In the genomic region with DNA sequence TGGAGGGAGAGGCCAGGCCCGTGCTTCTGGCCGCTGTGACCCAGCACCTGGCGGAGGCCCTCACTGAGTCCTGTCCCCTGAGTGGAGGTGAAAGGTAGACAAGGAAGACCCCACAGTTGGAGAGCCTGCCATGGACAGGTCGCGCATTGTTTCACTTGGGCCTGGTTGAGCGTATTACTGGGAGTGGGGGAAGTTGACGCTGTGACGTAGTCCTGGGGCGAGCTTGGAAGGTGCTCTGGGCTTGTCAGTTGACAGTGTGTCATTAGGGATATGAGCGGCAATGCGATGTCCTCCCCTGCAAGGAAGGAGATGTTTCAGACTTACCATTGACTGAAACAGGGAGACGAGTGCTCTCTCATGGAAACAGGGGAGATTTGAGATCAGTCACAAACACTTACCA, we compare ENCODE assay signal across 15 cellular contexts.
DNase-seq lines count a peak whose midpoint lies in the region; ATAC-seq and TF ChIP-seq lines count a peak whose summit lies in the region.
"Had no signal": no experiment of that assay in that cellular context is flagged by ENCODE, and none has a peak within 500 bp of the region (broad histone marks: within the 10 kb centered on the region; RNA-seq: fewer than 3 reads in every experiment).

No MANE protein-coding gene starts in this region.

- intact Hi-C loops in left lung (cut with DNase I): no loop called here

- no peaks in the 10 kb centered on the region for H3K36me3 Mint-ChIP-seq in stimulated activated memory B cell treated with anti-CD40 and anti-IgM and Interleukin-4, amounts not matched to agents 10 μg/mL and 1 μg/mL and 100 μg/mL, for 72 hours
- H3K36me3 Mint-ChIP-seq: activated naive CD8-positive, alpha-beta T cell treated with anti-CD3 and anti-CD28 coated beads, Interleukin-2, amount 10 ng/mL, durations not matched to agents 7 days and 5 days had no signal

- H3K4me1 Mint-ChIP-seq in stimulated activated memory B cell treated with anti-CD40 and anti-IgM and Interleukin-4, amounts not matched to agents 10 μg/mL and 1 μg/mL and 100 μg/mL, for 72 hours: peaks cover 32% of the 10 kb centered on the region

- H3K4me3 Mint-ChIP-seq in stimulated activated memory B cell treated with anti-CD40 and anti-IgM and Interleukin-4, amounts not matched to agents 10 μg/mL and 1 μg/mL and 100 μg/mL, for 72 hours: peak overlapping the region; percentile 30
- H3K4me3 Mint-ChIP-seq: activated naive CD8-positive, alpha-beta T cell treated with anti-CD3 and anti-CD28 coated beads, Interleukin-2, amount 10 ng/mL, durations not matched to agents 7 days and 5 days; activated T-helper 1 cell treated with anti-CD3 and anti-CD28 coated beads, Interleukin-12 subunit alpha, Interleukin-12 subunit beta, Interleukin-2, Interleukin-4 antibody, amounts not matched to agents 30 ng/mL and 10 ng/mL and 1 ng/mL, durations not matched to agents 14 hours and 24 hours and 36 hours had no signal

- no peak for TF ChIP-seq CTCF in MM.1S (IDR thresholded peaks at IDR 0.05; ENCODE audit: low read length)
- TF ChIP-seq CTCF in left lung (IDR thresholded peaks at IDR 0.05): no peak

- peak overlapping the region; percentile 64 for H3K27ac Mint-ChIP-seq in stimulated activated memory B cell treated with anti-CD40 and anti-IgM and Interleukin-4, amounts not matched to agents 10 μg/mL and 1 μg/mL and 100 μg/mL, for 72 hours
- H3K27ac Mint-ChIP-seq: activated naive CD8-positive, alpha-beta T cell treated with anti-CD3 and anti-CD28 coated beads, Interleukin-2, amount 10 ng/mL, durations not matched to agents 7 days and 5 days; activated T-helper 1 cell treated with anti-CD3 and anti-CD28 coated beads, Interleukin-12 subunit alpha, Interleukin-12 subunit beta, Interleukin-2, Interleukin-4 antibody, amounts not matched to agents 30 ng/mL and 10 ng/mL and 1 ng/mL, durations not matched to agents 14 hours and 24 hours and 36 hours had no signal

- peak overlapping the region; percentile 7; the same call in 1 of the 2 replicates for H3K4me3 ChIP-seq in MM.1S (ENCODE audit: low read length)
- H3K4me3 ChIP-seq in left lung: no peak overlapping the region
- H3K4me3 ChIP-seq: K562 had no signal

- H3K27me3 ChIP-seq in MM.1S (replicated peaks; ENCODE audit: insufficient read depth, low read length) (no peaks in the 10 kb centered on the region), left lung (no peaks in the 10 kb centered on the region)

- peak overlapping the region; percentile 23; the same call in 1 of the 2 replicates for H3K9ac ChIP-seq in MM.1S (ENCODE audit: low read length)

- H3K4me2 ChIP-seq in MM.1S (ENCODE audit: low read depth, low read length): peak overlapping the region; percentile 70

- peaks cover 88% of the 10 kb centered on the region for H3K79me2 ChIP-seq in MM.1S (ENCODE audit: low read length)

- H3K27me3 Mint-ChIP-seq in stimulated activated memory B cell treated with anti-CD40 and anti-IgM and Interleukin-4, amounts not matched to agents 10 μg/mL and 1 μg/mL and 100 μg/mL, for 72 hours: no peaks in the 10 kb centered on the region

- peaks cover 23% of the 10 kb centered on the region for H3F3A ChIP-seq in MM.1S (ENCODE audit: insufficient read depth, low read length)

- no peak overlapping the region for H2AFZ ChIP-seq in MM.1S (ENCODE audit: low read length)

- H4K20me1 ChIP-seq in MM.1S (ENCODE audit: insufficient read depth, low read length): no peaks in the 10 kb centered on the region

- no peaks in the 10 kb centered on the region for H3K9me3 Mint-ChIP-seq in stimulated activated memory B cell treated with anti-CD40 and anti-IgM and Interleukin-4, amounts not matched to agents 10 μg/mL and 1 μg/mL and 100 μg/mL, for 72 hours
- H3K9me3 Mint-ChIP-seq: activated naive CD8-positive, alpha-beta T cell treated with anti-CD3 and anti-CD28 coated beads, Interleukin-2, amount 10 ng/mL, durations not matched to agents 7 days and 5 days; activated T-helper 1 cell treated with anti-CD3 and anti-CD28 coated beads, Interleukin-12 subunit alpha, Interleukin-12 subunit beta, Interleukin-2, Interleukin-4 antibody, amounts not matched to agents 30 ng/mL and 10 ng/mL and 1 ng/mL, durations not matched to agents 14 hours and 24 hours and 36 hours had no signal

- H3K4me1 ChIP-seq in MM.1S (ENCODE audit: low read length): peaks cover 51% of the 10 kb centered on the region
- peaks cover 9 to 49% of the 10 kb centered on the region in 2 donors for H3K4me1 ChIP-seq in left lung

- H3K27ac ChIP-seq in MM.1S (ENCODE audit: low read length) (peak overlapping the region; percentile 63), left lung (peak overlapping the region; percentile 48 to 67)
- H3K27ac ChIP-seq: HL-60 had no signal

- H3K36me3 ChIP-seq in MM.1S (replicated peaks; ENCODE audit: insufficient read depth, low read length) (no peaks in the 10 kb centered on the region), left lung (no peaks in the 10 kb centered on the region)

- no peaks in the 10 kb centered on the region for H3K9me2 ChIP-seq in MM.1S (replicated peaks; ENCODE audit: insufficient read depth, low read length)

- H3K9me3 ChIP-seq in MM.1S (replicated peaks; ENCODE audit: insufficient read depth, low read length): no peaks in the 10 kb centered on the region
- no peaks in the 10 kb centered on the region for H3K9me3 ChIP-seq in left lung

- ATAC-seq in left lung (no peak), GM21423 (IDR thresholded peaks at IDR 0.05; ENCODE audit: unreplicated experiment) (no peak), GM21619 (IDR thresholded peaks at IDR 0.05; ENCODE audit: unreplicated experiment) (no peak), HG02763 (IDR thresholded peaks at IDR 0.05; ENCODE audit: unreplicated experiment) (no peak)
- no peak for ATAC-seq in stimulated activated memory B cell treated with anti-CD40 and anti-IgM and Interleukin-4, amounts not matched to agents 10 μg/mL and 1 μg/mL and 100 μg/mL, for 72 hours
- ATAC-seq: K562 had no signal

- DNase-seq in CD1c-positive myeloid dendritic cell (ENCODE audit: extremely low spot score): peak; percentile 22
- DNase-seq in MM.1S: no peak
- DNase-seq in left lung: no peak
- DNase-seq: activated naive CD8-positive, alpha-beta T cell treated with anti-CD3 and anti-CD28 coated beads, Interleukin-2, amount 10 ng/mL, durations not matched to agents 7 days and 5 days; NCI-H1694 treated with DMSO at 0.1 percent for 48 hours; NCI-H526 treated with DMSO at 0.1 percent for 48 hours; occipital lobe; SW 1271 had no signal
